1 cellular context compared by ENCODE assay signal in the genomic region with DNA sequence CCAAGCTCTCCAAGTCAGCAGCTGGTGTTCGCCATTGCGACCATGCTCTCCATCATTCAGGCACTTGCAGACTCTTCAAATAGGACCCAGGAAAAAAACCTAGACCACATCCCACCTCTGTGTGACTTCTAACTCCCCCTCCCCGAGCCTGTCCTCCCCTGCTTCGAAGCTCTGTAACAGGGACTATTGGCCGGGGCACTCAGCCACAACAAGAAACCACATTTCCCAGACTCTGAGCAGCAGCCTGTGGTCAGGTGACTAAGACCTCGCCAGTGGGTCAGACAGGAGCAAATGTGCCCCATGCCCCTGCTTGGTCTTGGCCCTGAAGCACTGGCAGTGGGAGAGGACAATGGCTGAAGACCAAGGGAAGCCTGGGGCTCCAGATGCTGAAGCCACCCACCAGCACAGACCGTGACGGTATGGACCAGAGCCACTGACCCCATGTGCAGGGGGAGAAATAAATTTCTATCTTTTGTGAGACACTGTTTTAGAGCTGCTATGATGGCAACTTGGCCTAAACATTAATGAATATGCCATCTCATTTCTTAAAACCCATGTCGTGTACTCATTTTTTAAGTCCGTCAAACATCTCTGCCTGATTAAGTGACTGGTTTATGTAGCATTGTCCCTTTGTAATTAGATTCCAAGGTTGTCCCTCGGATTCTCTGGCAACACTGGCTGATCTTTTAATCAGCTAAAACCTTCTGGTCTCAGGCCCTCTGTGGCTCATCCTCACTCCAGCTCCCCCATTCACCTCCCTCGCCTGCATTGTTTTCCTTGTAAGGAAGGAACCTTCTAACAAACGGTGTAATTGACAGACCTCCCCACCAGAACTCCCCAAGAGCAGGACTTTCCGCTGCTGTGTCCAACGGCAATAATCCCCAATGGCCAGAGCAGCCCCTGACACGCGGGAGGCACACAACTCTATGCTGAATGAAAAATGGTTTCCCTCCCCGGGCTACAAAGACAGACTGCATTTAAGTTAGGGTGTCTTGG.
TF ChIP-seq lines count a peak whose summit lies in the region.

No MANE protein-coding gene starts in this region.

TF ChIP-seq in K562, 482 proteins besides CTCF, POLR2A, EP300 and RAD21 (continued from another document and continues in another):
- TF ChIP-seq, protein P1, sequence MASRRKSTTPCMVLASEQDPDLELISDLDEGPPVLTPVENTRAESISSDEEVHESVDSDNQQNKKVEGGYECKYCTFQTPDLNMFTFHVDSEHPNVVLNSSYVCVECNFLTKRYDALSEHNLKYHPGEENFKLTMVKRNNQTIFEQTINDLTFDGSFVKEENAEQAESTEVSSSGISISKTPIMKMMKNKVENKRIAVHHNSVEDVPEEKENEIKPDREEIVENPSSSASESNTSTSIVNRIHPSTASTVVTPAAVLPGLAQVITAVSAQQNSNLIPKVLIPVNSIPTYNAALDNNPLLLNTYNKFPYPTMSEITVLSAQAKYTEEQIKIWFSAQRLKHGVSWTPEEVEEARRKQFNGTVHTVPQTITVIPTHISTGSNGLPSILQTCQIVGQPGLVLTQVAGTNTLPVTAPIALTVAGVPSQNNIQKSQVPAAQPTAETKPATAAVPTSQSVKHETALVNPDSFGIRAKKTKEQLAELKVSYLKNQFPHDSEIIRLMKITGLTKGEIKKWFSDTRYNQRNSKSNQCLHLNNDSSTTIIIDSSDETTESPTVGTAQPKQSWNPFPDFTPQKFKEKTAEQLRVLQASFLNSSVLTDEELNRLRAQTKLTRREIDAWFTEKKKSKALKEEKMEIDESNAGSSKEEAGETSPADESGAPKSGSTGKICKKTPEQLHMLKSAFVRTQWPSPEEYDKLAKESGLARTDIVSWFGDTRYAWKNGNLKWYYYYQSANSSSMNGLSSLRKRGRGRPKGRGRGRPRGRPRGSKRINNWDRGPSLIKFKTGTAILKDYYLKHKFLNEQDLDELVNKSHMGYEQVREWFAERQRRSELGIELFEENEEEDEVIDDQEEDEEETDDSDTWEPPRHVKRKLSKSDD (conservative IDR thresholded peaks at IDR 0.05; ENCODE audit: low read length) = no peak
- TF ChIP-seq PHB (CRISPR knock-in tag; IDR thresholded peaks at IDR 0.05) = no peak
- TF ChIP-seq HCFC1 (IDR thresholded peaks at IDR 0.05; ENCODE audit: low read depth, low read length) = no peak
- peak; percentile 82 for TF ChIP-seq TCF3 (CRISPR knock-in tag; IDR thresholded peaks at IDR 0.05)
- TF ChIP-seq, protein P2, sequence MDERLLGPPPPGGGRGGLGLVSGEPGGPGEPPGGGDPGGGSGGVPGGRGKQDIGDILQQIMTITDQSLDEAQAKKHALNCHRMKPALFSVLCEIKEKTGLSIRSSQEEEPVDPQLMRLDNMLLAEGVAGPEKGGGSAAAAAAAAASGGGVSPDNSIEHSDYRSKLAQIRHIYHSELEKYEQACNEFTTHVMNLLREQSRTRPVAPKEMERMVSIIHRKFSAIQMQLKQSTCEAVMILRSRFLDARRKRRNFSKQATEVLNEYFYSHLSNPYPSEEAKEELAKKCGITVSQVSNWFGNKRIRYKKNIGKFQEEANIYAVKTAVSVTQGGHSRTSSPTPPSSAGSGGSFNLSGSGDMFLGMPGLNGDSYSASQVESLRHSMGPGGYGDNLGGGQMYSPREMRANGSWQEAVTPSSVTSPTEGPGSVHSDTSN (CRISPR knock-in tag; IDR thresholded peaks at IDR 0.05; ENCODE audit: low read depth) = no peak
- TF ChIP-seq, protein P2 (tag; conservative IDR thresholded peaks at IDR 0.05; ENCODE audit: low read depth) = no peak
- TF ChIP-seq CBFA2T3 (IDR thresholded peaks at IDR 0.05) = peak; percentile 77
- TF ChIP-seq ZNF445 (CRISPR knock-in tag; IDR thresholded peaks at IDR 0.05; ENCODE audit: low read depth) = no peak
- TF ChIP-seq, protein P3, sequence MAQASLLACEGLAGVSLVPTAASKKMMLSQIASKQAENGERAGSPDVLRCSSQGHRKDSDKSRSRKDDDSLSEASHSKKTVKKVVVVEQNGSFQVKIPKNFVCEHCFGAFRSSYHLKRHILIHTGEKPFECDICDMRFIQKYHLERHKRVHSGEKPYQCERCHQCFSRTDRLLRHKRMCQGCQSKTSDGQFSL (CRISPR knock-in tag; IDR thresholded peaks at IDR 0.05) = peak; percentile 46; the same call in 1 of the 2 replicates
- TF ChIP-seq, protein P3 (tag; IDR thresholded peaks at IDR 0.05) = no peak
- no peak for TF ChIP-seq ZNF12 (CRISPR knock-in tag; IDR thresholded peaks at IDR 0.05)
- no peak for TF ChIP-seq TBP (optimal IDR thresholded peaks at IDR 0.05; ENCODE audit: low read depth, low read length)
- TF ChIP-seq FOXA3 (CRISPR knock-in tag; conservative IDR thresholded peaks at IDR 0.05 in 1 of 2, IDR thresholded peaks at IDR 0.05 in 1 of 2) = no peak
- TF ChIP-seq TEAD4 (IDR thresholded peaks at IDR 0.05; ENCODE audit: low read length) = peak; percentile 69
- no peak for TF ChIP-seq TEAD4 (CRISPR knock-in tag; IDR thresholded peaks at IDR 0.05; ENCODE audit: borderline replicate concordance)
- TF ChIP-seq, protein P4, sequence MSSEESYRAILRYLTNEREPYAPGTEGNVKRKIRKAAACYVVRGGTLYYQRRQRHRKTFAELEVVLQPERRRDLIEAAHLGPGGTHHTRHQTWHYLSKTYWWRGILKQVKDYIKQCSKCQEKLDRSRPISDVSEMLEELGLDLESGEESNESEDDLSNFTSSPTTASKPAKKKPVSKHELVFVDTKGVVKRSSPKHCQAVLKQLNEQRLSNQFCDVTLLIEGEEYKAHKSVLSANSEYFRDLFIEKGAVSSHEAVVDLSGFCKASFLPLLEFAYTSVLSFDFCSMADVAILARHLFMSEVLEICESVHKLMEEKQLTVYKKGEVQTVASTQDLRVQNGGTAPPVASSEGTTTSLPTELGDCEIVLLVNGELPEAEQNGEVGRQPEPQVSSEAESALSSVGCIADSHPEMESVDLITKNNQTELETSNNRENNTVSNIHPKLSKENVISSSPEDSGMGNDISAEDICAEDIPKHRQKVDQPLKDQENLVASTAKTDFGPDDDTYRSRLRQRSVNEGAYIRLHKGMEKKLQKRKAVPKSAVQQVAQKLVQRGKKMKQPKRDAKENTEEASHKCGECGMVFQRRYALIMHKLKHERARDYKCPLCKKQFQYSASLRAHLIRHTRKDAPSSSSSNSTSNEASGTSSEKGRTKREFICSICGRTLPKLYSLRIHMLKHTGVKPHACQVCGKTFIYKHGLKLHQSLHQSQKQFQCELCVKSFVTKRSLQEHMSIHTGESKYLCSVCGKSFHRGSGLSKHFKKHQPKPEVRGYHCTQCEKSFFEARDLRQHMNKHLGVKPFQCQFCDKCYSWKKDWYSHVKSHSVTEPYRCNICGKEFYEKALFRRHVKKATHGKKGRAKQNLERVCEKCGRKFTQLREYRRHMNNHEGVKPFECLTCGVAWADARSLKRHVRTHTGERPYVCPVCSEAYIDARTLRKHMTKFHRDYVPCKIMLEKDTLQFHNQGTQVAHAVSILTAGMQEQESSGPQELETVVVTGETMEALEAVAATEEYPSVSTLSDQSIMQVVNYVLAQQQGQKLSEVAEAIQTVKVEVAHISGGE (CRISPR knock-in tag; IDR thresholded peaks at IDR 0.05) = 0 out of 6 replicates have a peak, but pooled peaks of 1 of the 3 experiments have one; percentile 27
- TF ChIP-seq RBM34 (IDR thresholded peaks at IDR 0.05; ENCODE audit: borderline replicate concordance, insufficient read depth, low read length) = no peak
- TF ChIP-seq, protein P5, sequence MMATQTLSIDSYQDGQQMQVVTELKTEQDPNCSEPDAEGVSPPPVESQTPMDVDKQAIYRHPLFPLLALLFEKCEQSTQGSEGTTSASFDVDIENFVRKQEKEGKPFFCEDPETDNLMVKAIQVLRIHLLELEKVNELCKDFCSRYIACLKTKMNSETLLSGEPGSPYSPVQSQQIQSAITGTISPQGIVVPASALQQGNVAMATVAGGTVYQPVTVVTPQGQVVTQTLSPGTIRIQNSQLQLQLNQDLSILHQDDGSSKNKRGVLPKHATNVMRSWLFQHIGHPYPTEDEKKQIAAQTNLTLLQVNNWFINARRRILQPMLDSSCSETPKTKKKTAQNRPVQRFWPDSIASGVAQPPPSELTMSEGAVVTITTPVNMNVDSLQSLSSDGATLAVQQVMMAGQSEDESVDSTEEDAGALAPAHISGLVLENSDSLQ (IDR thresholded peaks at IDR 0.05) = peak; percentile 53
- TF ChIP-seq PHTF2 (CRISPR knock-in tag; IDR thresholded peaks at IDR 0.05) = no peak
- no peak for TF ChIP-seq SNIP1 (IDR thresholded peaks at IDR 0.05; ENCODE audit: low read depth)
- no peak for TF ChIP-seq ZNF124 (CRISPR knock-in tag; IDR thresholded peaks at IDR 0.05)
- TF ChIP-seq DIDO1 (tag; IDR thresholded peaks at IDR 0.05; ENCODE audit: low read depth) = no peak
- no peak for TF ChIP-seq ZNF143 (CRISPR knock-in tag; IDR thresholded peaks at IDR 0.05)
- 0 out of 2 replicates have a peak, but pooled peaks have one; percentile 18 for TF ChIP-seq SMARCE1 (IDR thresholded peaks at IDR 0.05)
- TF ChIP-seq ZNF354B (CRISPR knock-in tag; IDR thresholded peaks at IDR 0.05) = no peak
- no peak for TF ChIP-seq CREB1 (IDR thresholded peaks at IDR 0.05)
- TF ChIP-seq CREB1 (CRISPR knock-in tag; IDR thresholded peaks at IDR 0.05) = no peak
- TF ChIP-seq ZNF175 (CRISPR knock-in tag; IDR thresholded peaks at IDR 0.05; ENCODE audit: low read depth) = 0 out of 2 replicates have a peak, but pooled peaks have one; percentile 41
- TF ChIP-seq EZH2 (IDR thresholded peaks at IDR 0.05; ENCODE audit: borderline replicate concordance, low read depth, low read length) = no peak
- TF ChIP-seq HOXB6 (CRISPR knock-in tag; IDR thresholded peaks at IDR 0.05; ENCODE audit: borderline replicate concordance) = no peak
- TF ChIP-seq, protein P6, sequence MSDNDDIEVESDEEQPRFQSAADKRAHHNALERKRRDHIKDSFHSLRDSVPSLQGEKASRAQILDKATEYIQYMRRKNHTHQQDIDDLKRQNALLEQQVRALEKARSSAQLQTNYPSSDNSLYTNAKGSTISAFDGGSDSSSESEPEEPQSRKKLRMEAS (CRISPR knock-in tag; IDR thresholded peaks at IDR 0.05) = 0 out of 2 replicates have a peak, but pooled peaks have one; percentile 9
- 0 out of 2 replicates have a peak, but pooled peaks have one; percentile 44 for TF ChIP-seq DPF2 (IDR thresholded peaks at IDR 0.05)
- no peak for TF ChIP-seq PTBP1 (IDR thresholded peaks at IDR 0.05; ENCODE audit: low read depth, low read length)
- peak; percentile 35; the same call in 1 of the 2 replicates for TF ChIP-seq FOSL1 (tag; conservative IDR thresholded peaks at IDR 0.05)
- TF ChIP-seq NCOA1 (IDR thresholded peaks at IDR 0.05; ENCODE audit: low read depth) = no peak
- no peak for TF ChIP-seq EHMT2 (IDR thresholded peaks at IDR 0.05)
- TF ChIP-seq PML (IDR thresholded peaks at IDR 0.05; ENCODE audit: low read length) = no peak
- TF ChIP-seq THRAP3 (IDR thresholded peaks at IDR 0.05; ENCODE audit: borderline replicate concordance) = no peak
- no peak for TF ChIP-seq GATAD2B (IDR thresholded peaks at IDR 0.05; ENCODE audit: borderline replicate concordance)
- peak; percentile 47; the same call in 1 of the 2 replicates for TF ChIP-seq CBFA2T2 (conservative IDR thresholded peaks at IDR 0.05)
- no peak for TF ChIP-seq MCM5 (IDR thresholded peaks at IDR 0.05; ENCODE audit: low read depth)
- no peak for TF ChIP-seq ZNF561 (CRISPR knock-in tag; conservative IDR thresholded peaks at IDR 0.05)
- TF ChIP-seq TCFL5 (CRISPR knock-in tag; conservative IDR thresholded peaks at IDR 0.05) = no peak
- TF ChIP-seq LCOR (CRISPR knock-in tag; IDR thresholded peaks at IDR 0.05) = 0 out of 2 replicates have a peak, but pooled peaks have one; percentile 14
- TF ChIP-seq JUN (IDR thresholded peaks at IDR 0.05; ENCODE audit: borderline replicate concordance, low read depth, low read length) = no peak
- TF ChIP-seq JUN (CRISPR knock-in tag; IDR thresholded peaks at IDR 0.05; ENCODE audit: borderline replicate concordance) = no peak
- no peak for TF ChIP-seq ZKSCAN1 (IDR thresholded peaks at IDR 0.05; ENCODE audit: low read depth, low read length)
- TF ChIP-seq ESRRA (IDR thresholded peaks at IDR 0.05; ENCODE audit: borderline replicate concordance, low read depth) = no peak
- no peak for TF ChIP-seq TOE1 (IDR thresholded peaks at IDR 0.05; ENCODE audit: borderline replicate concordance)
- TF ChIP-seq TOE1 (CRISPR knock-in tag; IDR thresholded peaks at IDR 0.05; ENCODE audit: borderline replicate concordance, low read depth) = no peak
- TF ChIP-seq, protein P7, sequence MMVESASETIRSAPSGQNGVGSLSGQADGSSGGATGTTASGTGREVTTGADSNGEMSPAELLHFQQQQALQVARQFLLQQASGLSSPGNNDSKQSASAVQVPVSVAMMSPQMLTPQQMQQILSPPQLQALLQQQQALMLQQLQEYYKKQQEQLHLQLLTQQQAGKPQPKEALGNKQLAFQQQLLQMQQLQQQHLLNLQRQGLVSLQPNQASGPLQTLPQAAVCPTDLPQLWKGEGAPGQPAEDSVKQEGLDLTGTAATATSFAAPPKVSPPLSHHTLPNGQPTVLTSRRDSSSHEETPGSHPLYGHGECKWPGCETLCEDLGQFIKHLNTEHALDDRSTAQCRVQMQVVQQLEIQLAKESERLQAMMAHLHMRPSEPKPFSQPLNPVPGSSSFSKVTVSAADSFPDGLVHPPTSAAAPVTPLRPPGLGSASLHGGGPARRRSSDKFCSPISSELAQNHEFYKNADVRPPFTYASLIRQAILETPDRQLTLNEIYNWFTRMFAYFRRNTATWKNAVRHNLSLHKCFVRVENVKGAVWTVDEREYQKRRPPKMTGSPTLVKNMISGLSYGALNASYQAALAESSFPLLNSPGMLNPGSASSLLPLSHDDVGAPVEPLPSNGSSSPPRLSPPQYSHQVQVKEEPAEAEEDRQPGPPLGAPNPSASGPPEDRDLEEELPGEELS (CRISPR knock-in tag; IDR thresholded peaks at IDR 0.05; ENCODE audit: borderline replicate concordance) = 0 out of 2 replicates have a peak, but pooled peaks have one; percentile 21
- peak; percentile 54 for TF ChIP-seq TAL1 (IDR thresholded peaks at IDR 0.05)
